ENCODE assay signal across 8 cellular contexts in the genomic region with DNA sequence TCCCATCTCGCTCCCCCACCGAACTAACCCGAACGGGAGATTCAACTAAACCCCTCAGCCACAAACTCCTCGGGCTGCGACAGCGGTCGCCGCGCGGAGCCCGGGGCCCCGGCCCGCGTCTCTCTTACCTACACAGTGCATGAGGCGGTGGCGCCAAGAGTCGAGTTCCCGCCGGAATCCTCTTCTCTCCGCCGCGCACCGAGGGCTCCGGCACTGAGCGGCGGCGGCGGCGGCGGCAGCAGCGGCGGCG. TPM values are rescaled to one million over a fixed set of nuclear protein-coding genes. Genes with fewer than 3 reads are reported as not detected.
DNase-seq lines count a peak whose midpoint lies in the region; ATAC-seq and TF ChIP-seq lines count a peak whose summit lies in the region.

No MANE protein-coding gene starts in this region.

- POLR2A ChIA-PET in activated CD4-positive, alpha-beta memory T cell treated with anti-CD3 and anti-CD28 coated beads for 36 hours (lab: Charles Lee), result no interaction called here

- TF ChIP-seq POLR2A in spleen (IDR thresholded peaks at IDR 0.05), result peak in 1 of 3 donors; percentile 62

- no peaks in the 10 kb centered on the region for H3K36me3 Mint-ChIP-seq in activated CD4-positive, alpha-beta memory T cell treated with anti-CD3 and anti-CD28 coated beads for 36 hours

- peak overlapping the region; percentile 97 to 99 for H3K27ac ChIP-seq in right atrium auricular region
- H3K27ac ChIP-seq in spleen, result peak overlapping the region; percentile 71 to 96 (median 94)

- ATAC-seq in GM18907 (IDR thresholded peaks at IDR 0.05; ENCODE audit: unreplicated experiment) (peak; percentile 19), HG02943 (IDR thresholded peaks at IDR 0.05; ENCODE audit: low read depth, unreplicated experiment) (peak; percentile 8), HG03565 (IDR thresholded peaks at IDR 0.05; ENCODE audit: unreplicated experiment) (no peak)

- CTCF ChIA-PET in activated CD4-positive, alpha-beta memory T cell treated with anti-CD3 and anti-CD28 coated beads for 36 hours (lab: Charles Lee), result interaction anchor here (2.3 kb wide), 1 partner anchor 205 kb away, joined by 10 read pairs; no protein-coding TSS in a partner anchor

- H3K27ac Mint-ChIP-seq in activated CD4-positive, alpha-beta memory T cell treated with anti-CD3 and anti-CD28 coated beads for 36 hours, result no peak overlapping the region

- DNase-seq in activated CD4-positive, alpha-beta memory T cell treated with anti-CD3 and anti-CD28 coated beads for 36 hours, result no peak
- DNase-seq in right atrium auricular region (ENCODE audit: low spot score) (no peak), spleen (no peak), AG20443 (ENCODE audit: low spot score) (no peak), cortex of kidney (lab: John Stamatoyannopoulos, UW) (no peak)

- H3K9me3 ChIP-seq in right atrium auricular region (no peaks in the 10 kb centered on the region), spleen (no peaks in the 10 kb centered on the region)

- H3K4me3 Mint-ChIP-seq in activated CD4-positive, alpha-beta memory T cell treated with anti-CD3 and anti-CD28 coated beads for 36 hours, result peak overlapping the region; percentile 91

- H3K9me3 Mint-ChIP-seq in activated CD4-positive, alpha-beta memory T cell treated with anti-CD3 and anti-CD28 coated beads for 36 hours, result no peaks in the 10 kb centered on the region

- TF ChIP-seq CTCF in right atrium auricular region (IDR thresholded peaks at IDR 0.05), result no peak
- TF ChIP-seq CTCF in spleen (IDR thresholded peaks at IDR 0.05 in 8 of 11, conservative IDR thresholded peaks at IDR 0.05 in 3 of 11), result no peak

- intact Hi-C loops in activated CD4-positive, alpha-beta memory T cell treated with anti-CD3 and anti-CD28 coated beads for 36 hours (cut with micrococcal nuclease), result loop anchor here (5.0 kb wide), 1 partner anchor 684 kb away; no protein-coding TSS in a partner anchor
- intact Hi-C loops in spleen (cut with DNase I; ENCODE audit: low total_unique reads), result loop anchor here (10.0 kb wide), 1 partner anchor 207 kb away; a partner anchor contains a TSS

- H3K4me1 ChIP-seq in right atrium auricular region, result peaks cover 0 to 16% of the 10 kb centered on the region in 2 donors
- H3K4me1 ChIP-seq in spleen, result peaks cover 0 to 46% (median 25%) of the 10 kb centered on the region in 6 donors

- H3K4me3 ChIP-seq in right atrium auricular region (peak overlapping the region; percentile 64 to 95), spleen (peak overlapping the region; percentile 71 to 97 (median 90))

- H3K27me3 ChIP-seq in right atrium auricular region (no peaks in the 10 kb centered on the region), spleen (replicated peaks in 1 of 7) (no peaks in the 10 kb centered on the region)

- peaks cover 33% of the 10 kb centered on the region for H3K27me3 Mint-ChIP-seq in activated CD4-positive, alpha-beta memory T cell treated with anti-CD3 and anti-CD28 coated beads for 36 hours

- 0 to 1% (median 0%) methylated on average over 17 to 34 of the region's 34 CpGs for WGBS in spleen, 5 donors

- H3K4me1 Mint-ChIP-seq in activated CD4-positive, alpha-beta memory T cell treated with anti-CD3 and anti-CD28 coated beads for 36 hours (ENCODE audit: low read depth), result peaks cover 13% of the 10 kb centered on the region

- no peaks in the 10 kb centered on the region for H3K36me3 ChIP-seq in right atrium auricular region
- H3K36me3 ChIP-seq in spleen, result no peaks in the 10 kb centered on the region

RNA-seq across cellular contexts. Expression of a gene that starts 0.2 kb away (rescaled TPM):
- total RNA-seq in activated CD4-positive, alpha-beta memory T cell treated with anti-CD3 and anti-CD28 coated beads for 36 hours, result 10 to 100 TPM in 1 of 2 experiments, 1 to 10 TPM in 1; 8.1 to 10.5 TPM
- total RNA-seq in right atrium auricular region (10 to 100 TPM in 1 of 2 donors, 1 to 10 TPM in 1; 8.8 to 12.3 TPM), spleen (10 to 100 TPM; 19.3 to 48.7 (median 25.7) TPM)
- 1 to 10 TPM; 1.8 to 3.3 (median 2.6) TPM for polyA plus RNA-seq in spleen
